In genomic region chr19:33803383-33803782, GRCh38 we compare ENCODE assay signal across 17 cellular contexts. TPM values are rescaled to one million over a fixed set of nuclear protein-coding genes. Genes with fewer than 3 reads are reported as not detected.
DNase-seq lines count a peak whose midpoint lies in the region; ATAC-seq, FAIRE-seq and TF ChIP-seq lines count a peak whose summit lies in the region.
"Had no signal": no experiment of that assay in that cellular context is flagged by ENCODE, and none has a peak within 500 bp of the region (broad histone marks: within the 10 kb centered on the region; RNA-seq: fewer than 3 reads in every experiment).

No MANE protein-coding gene starts in this region.

- H3K9me3 ChIP-seq in body of pancreas (no peaks in the 10 kb centered on the region), esophagus (ENCODE audit: control insufficient read depth in 2 of 2, insufficient read depth in 1 of 2, low read depth in 1 of 2, low read length in 1 of 2) (no peaks in the 10 kb centered on the region), thyroid gland (no peaks in the 10 kb centered on the region)

- peak overlapping the region in 3 of 4 donors; percentile 49 to 76 (median 66) for H3K27ac ChIP-seq in body of pancreas
- H3K27ac ChIP-seq in esophagus (ENCODE audit: low read depth in 2 of 2, low read length in 1 of 2), result peak overlapping the region; percentile 32 to 86
- peak overlapping the region; percentile 79 for H3K27ac ChIP-seq in rectal smooth muscle tissue (ENCODE audit: low read depth, low read length)
- peak overlapping the region in 2 of 3 donors; percentile 62 to 65 for H3K27ac ChIP-seq in thyroid gland

- H3K27me3 Mint-ChIP-seq in activated CD8-positive, alpha-beta T cell treated with anti-CD3 and anti-CD28 coated beads for 36 hours, result peaks cover 14% of the 10 kb centered on the region

- TF ChIP-seq CTCF in body of pancreas (IDR thresholded peaks at IDR 0.05) (no peak), thyroid gland (IDR thresholded peaks at IDR 0.05) (no peak)
- no peak for TF ChIP-seq CTCF in activated CD8-positive, alpha-beta T cell treated with anti-CD3 and anti-CD28 coated beads for 36 hours (IDR thresholded peaks at IDR 0.05)

- H3K4me3 ChIP-seq in body of pancreas (no peak overlapping the region), esophagus (ENCODE audit: low read depth in 1 of 2, low read length in 2 of 2) (no peak overlapping the region), rectal smooth muscle tissue (ENCODE audit: low read length) (no peak overlapping the region), thyroid gland (replicated peaks in 1 of 3) (no peak overlapping the region)

- H3K27me3 ChIP-seq in body of pancreas (no peaks in the 10 kb centered on the region), esophagus (ENCODE audit: control insufficient read depth in 1 of 2, insufficient read depth in 2 of 2, low read length in 2 of 2) (no peaks in the 10 kb centered on the region), rectal smooth muscle tissue (ENCODE audit: control insufficient read depth, insufficient read depth, low read length) (no peaks in the 10 kb centered on the region), thyroid gland (no peaks in the 10 kb centered on the region)

- TF ChIP-seq POLR2A in body of pancreas (IDR thresholded peaks at IDR 0.05), result no peak
- no peak for TF ChIP-seq POLR2A in thyroid gland (IDR thresholded peaks at IDR 0.05)
- TF ChIP-seq POLR2A in H54 (IDR thresholded peaks at IDR 0.05; ENCODE audit: low read depth, low read length), result no peak

- no peak for ATAC-seq in body of pancreas
- ATAC-seq in activated CD8-positive, alpha-beta T cell treated with anti-CD3 and anti-CD28 coated beads for 36 hours, result no peak

- no peaks in the 10 kb centered on the region for H3K4me1 Mint-ChIP-seq in activated CD8-positive, alpha-beta T cell treated with anti-CD3 and anti-CD28 coated beads for 36 hours (ENCODE audit: low read depth)

- WGBS in body of pancreas, 2 donors, result 88 to 91% methylated on average over 2 to 9 of the region's 9 CpGs
- WGBS in esophagus, 2 donors, result 91% methylated on average over 9 of the region's 9 CpGs
- WGBS in thyroid gland, 2 donors, result 87 to 91% methylated on average over 6 to 9 of the region's 9 CpGs

- no peak for DNase-seq in body of pancreas
- no peak for DNase-seq in thyroid gland
- no peak for DNase-seq in H54 (ENCODE audit: insufficient read length, low spot score)
- DNase-seq in AG08395 (ENCODE audit: low spot score), result no peak
- no peak for DNase-seq in activated CD8-positive, alpha-beta T cell treated with anti-CD3 and anti-CD28 coated beads for 36 hours
- DNase-seq in dermis blood vessel endothelial cell, result no peak
- DNase-seq: DMS 273 treated with DMSO at 0.1 percent for 48 hours, HCEC 1CT, Karpas-422, NCI-H1436 treated with DMSO at 0.1 percent for 48 hours, NCI-H2029, NCI-H526 had no signal

- POLR2A ChIA-PET in activated CD8-positive, alpha-beta T cell treated with anti-CD3 and anti-CD28 coated beads for 36 hours (lab: Charles Lee), result no interaction called here

- no peaks in the 10 kb centered on the region for H3K36me3 Mint-ChIP-seq in activated CD8-positive, alpha-beta T cell treated with anti-CD3 and anti-CD28 coated beads for 36 hours (ENCODE audit: low read depth)
- H3K36me3 Mint-ChIP-seq: IgD-negative memory B cell had no signal

- peaks cover 36% of the 10 kb centered on the region for H3K4me1 ChIP-seq in body of pancreas
- H3K4me1 ChIP-seq in esophagus (ENCODE audit: control insufficient read depth in 2 of 2, insufficient read depth in 2 of 2, low read length in 1 of 2), result peaks cover 5 to 29% of the 10 kb centered on the region in 2 donors
- peaks cover 26% of the 10 kb centered on the region for H3K4me1 ChIP-seq in rectal smooth muscle tissue (ENCODE audit: control insufficient read depth, insufficient read depth, low read length)
- peaks cover 16 to 27% of the 10 kb centered on the region in 2 donors for H3K4me1 ChIP-seq in thyroid gland

- CTCF ChIA-PET in activated CD8-positive, alpha-beta T cell treated with anti-CD3 and anti-CD28 coated beads for 36 hours (lab: Charles Lee), result interaction anchor here (1.2 to 1.3 kb wide), 2 partner anchors 16 to 25 kb away, joined by 3 to 4 read pairs; no protein-coding TSS in a partner anchor

- H3K4me3 Mint-ChIP-seq in activated CD8-positive, alpha-beta T cell treated with anti-CD3 and anti-CD28 coated beads for 36 hours, result no peak overlapping the region
- H3K4me3 Mint-ChIP-seq: IgD-negative memory B cell had no signal

- H3K36me3 ChIP-seq in body of pancreas (replicated peaks in 1 of 2; ENCODE audit: insufficient read depth in 1 of 2, low read depth in 2 of 2) (peaks cover 0 to 5% of the 10 kb centered on the region in 2 donors), esophagus (ENCODE audit: control insufficient read depth in 2 of 2, insufficient read depth in 2 of 2, low read length in 1 of 2) (peaks cover 8 to 28% of the 10 kb centered on the region in 2 donors), rectal smooth muscle tissue (ENCODE audit: control insufficient read depth, insufficient read depth, low read length) (no peaks in the 10 kb centered on the region), thyroid gland (peaks cover 14 to 19% of the 10 kb centered on the region in 2 donors)

- no peaks in the 10 kb centered on the region for H3K9me3 Mint-ChIP-seq in activated CD8-positive, alpha-beta T cell treated with anti-CD3 and anti-CD28 coated beads for 36 hours
- H3K9me3 Mint-ChIP-seq: IgD-negative memory B cell had no signal

- no peak overlapping the region for H3K9ac ChIP-seq in rectal smooth muscle tissue (ENCODE audit: low read length)

- no peak for FAIRE-seq in H54 (lab: Jason Lieb, UNC)
- FAIRE-seq: G401.6, HTR-8/SVneo had no signal

- H3K27ac Mint-ChIP-seq in activated CD8-positive, alpha-beta T cell treated with anti-CD3 and anti-CD28 coated beads for 36 hours, result no peak overlapping the region
- H3K27ac Mint-ChIP-seq: IgD-negative memory B cell had no signal

- intact Hi-C loops in body of pancreas (cut with DNase I), result no loop called here
- intact Hi-C loops in thyroid gland (cut with DNase I), result loop anchor here (5.0 kb wide), 1 partner anchor 104 kb away; no protein-coding TSS in a partner anchor
- intact Hi-C loops in activated CD8-positive, alpha-beta T cell treated with anti-CD3 and anti-CD28 coated beads for 36 hours (cut with micrococcal nuclease), result no loop called here

RNA-seq across cellular contexts. Expression of gene KCTD15, which starts 6.7 kb away (rescaled TPM):
- total RNA-seq in body of pancreas (10 to 100 TPM; 31.6 to 52.1 TPM), thyroid gland (10 to 100 TPM; 28.4 to 97.1 (median 50.3) TPM), dermis blood vessel endothelial cell (55.3 and 61.8 TPM in 2 replicates)
- 10 to 100 TPM; 23.8 to 33.1 TPM for polyA plus RNA-seq in esophagus
- total RNA-seq in activated CD8-positive, alpha-beta T cell treated with anti-CD3 and anti-CD28 coated beads for 36 hours, result 1 to 10 TPM; 8.3 to 8.8 TPM
- polyA plus RNA-seq: IgD-negative memory B cell had no signal
